ENCODE assay signal across 19 cellular contexts in the genomic region with DNA sequence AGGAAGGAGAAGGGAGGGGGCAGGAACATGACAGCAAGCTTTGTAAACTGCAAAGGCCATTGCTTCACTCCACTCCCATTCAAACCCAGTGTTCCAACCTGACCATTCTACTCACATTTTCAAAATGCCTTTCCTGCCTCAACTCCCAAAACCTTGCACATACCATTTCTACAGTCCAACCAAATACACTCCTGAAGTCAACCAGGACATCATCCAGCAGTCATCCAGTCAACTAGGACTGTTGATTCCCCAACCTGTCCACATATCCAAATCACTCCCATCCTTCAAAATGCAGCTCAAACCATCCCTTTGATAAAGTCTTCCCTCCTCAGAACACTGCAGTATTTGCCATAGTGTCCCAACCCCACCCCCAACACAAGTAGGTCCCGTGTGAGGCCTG. TPM values are rescaled to one million over a fixed set of nuclear protein-coding genes. Genes with fewer than 3 reads are reported as not detected.
DNase-seq lines count a peak whose midpoint lies in the region; ATAC-seq, FAIRE-seq and TF ChIP-seq lines count a peak whose summit lies in the region.
"Had no signal": no experiment of that assay in that cellular context is flagged by ENCODE, and none has a peak within 500 bp of the region (broad histone marks: within the 10 kb centered on the region; RNA-seq: fewer than 3 reads in every experiment).

No MANE protein-coding gene starts in this region.

- no peaks in the 10 kb centered on the region for H3K9me3 ChIP-seq in HepG2 (ENCODE audit: low read length)
- no peaks in the 10 kb centered on the region for H3K9me3 ChIP-seq in right lobe of liver
- no peaks in the 10 kb centered on the region for H3K9me3 ChIP-seq in uterus
- H3K9me3 ChIP-seq: BLaER1 treated with 17β-estradiol and CSF1 and Interleukin-3, amounts not matched to agents 10 nM and 100 nM; HAP-1 had no signal

- POLR2A ChIA-PET in HepG2 (lab: Yijun Ruan, JAX): no interaction called here

- no peak overlapping the region for H2AFZ ChIP-seq in HepG2 (ENCODE audit: low read length)
- H2AFZ ChIP-seq: GM23248 had no signal

- TF ChIP-seq EP300 in HepG2 (IDR thresholded peaks at IDR 0.05; ENCODE audit: low read depth in 2 of 2, low read length in 2 of 2) (no peak), HepG2 (CRISPR knock-in tag; IDR thresholded peaks at IDR 0.05; ENCODE audit: borderline replicate concordance) (no peak)

- H3K9me3 Mint-ChIP-seq in central memory CD8-positive, alpha-beta T cell: no peaks in the 10 kb centered on the region
- no peaks in the 10 kb centered on the region for H3K9me3 Mint-ChIP-seq in neural crest cell
- H3K9me3 Mint-ChIP-seq in stimulated activated naive CD8-positive, alpha-beta T cell treated with anti-CD3 and anti-CD28 coated beads, Interleukin-15, amount 100 ng/mL, for 72 hours: no peaks in the 10 kb centered on the region
- no peaks in the 10 kb centered on the region for H3K9me3 Mint-ChIP-seq in activated naive CD4-positive, alpha-beta T cell treated with anti-CD3 and anti-CD28 coated beads, Interleukin-2, amount 10 ng/mL, durations not matched to agents 7 days and 5 days
- H3K9me3 Mint-ChIP-seq: CD8-positive, alpha-beta memory T cell had no signal

- in situ Hi-C loops in HepG2 (cut with HindIII; ENCODE audit: extremely low pct_ligation_motif_present, low pct_unique_long_range_greater_than_20kb): no loop called here

- DNase-seq in HepG2 (ENCODE audit: low spot score) (no peak), right lobe of liver (no peak), neural crest cell (ENCODE audit: low read depth, low spot score) (no peak), uterus (no peak)
- DNase-seq in central memory CD8-positive, alpha-beta T cell (ENCODE audit: low spot score in 2 of 2): no peak
- DNase-seq in stimulated activated naive CD8-positive, alpha-beta T cell treated with anti-CD3 and anti-CD28 coated beads, Interleukin-15, amount 100 ng/mL, for 72 hours: no peak
- no peak for DNase-seq in activated naive CD4-positive, alpha-beta T cell treated with anti-CD3 and anti-CD28 coated beads, Interleukin-2, amount 10 ng/mL, durations not matched to agents 7 days and 5 days
- DNase-seq: 8988T; CD8-positive, alpha-beta memory T cell; COR-L47; GM23248; IMR-90 had no signal

- TF ChIP-seq RAD21 in HepG2 (CRISPR knock-in tag; IDR thresholded peaks at IDR 0.05): no peak

- ATAC-seq in HepG2 (no peak), right lobe of liver (no peak), GM19467 (IDR thresholded peaks at IDR 0.05; ENCODE audit: unreplicated experiment) (no peak)
- no peak for ATAC-seq in central memory CD8-positive, alpha-beta T cell (replicated peaks; ENCODE audit: extremely low read depth, poor library complexity, severe bottlenecking)
- no peak for ATAC-seq in stimulated activated naive CD8-positive, alpha-beta T cell treated with anti-CD3 and anti-CD28 coated beads, Interleukin-15, amount 100 ng/mL, for 72 hours
- ATAC-seq: K562 had no signal

- H3K36me3 Mint-ChIP-seq in central memory CD8-positive, alpha-beta T cell (ENCODE audit: insufficient read depth): no peaks in the 10 kb centered on the region
- peaks cover 6% of the 10 kb centered on the region for H3K36me3 Mint-ChIP-seq in neural crest cell (ENCODE audit: low read depth)
- peaks cover 12% of the 10 kb centered on the region for H3K36me3 Mint-ChIP-seq in activated naive CD4-positive, alpha-beta T cell treated with anti-CD3 and anti-CD28 coated beads, Interleukin-2, amount 10 ng/mL, durations not matched to agents 7 days and 5 days

- CTCF ChIA-PET in HepG2 (lab: Yijun Ruan, JAX; ENCODE audit: low intra/inter-chr PET ratio, low total read pairs): no interaction called here
- CTCF ChIA-PET in activated naive CD4-positive, alpha-beta T cell treated with anti-CD3 and anti-CD28 coated beads, Interleukin-2, amount 10 ng/mL, durations not matched to agents 7 days and 5 days (lab: Charles Lee): interaction anchor here (0.8 to 1.0 kb wide), 2 partner anchors 15 to 201 kb away, joined by 3 to 4 read pairs; partner anchors contain the start of gene HOXC10

- no peak overlapping the region for H3K4me3 ChIP-seq in HepG2 (replicated peaks in 1 of 3; ENCODE audit: insufficient read depth in 1 of 3, low read depth in 2 of 3, low read length in 3 of 3)
- H3K4me3 ChIP-seq in right lobe of liver: no peak overlapping the region
- H3K4me3 ChIP-seq in uterus: no peak overlapping the region
- H3K4me3 ChIP-seq: BLaER1 treated with 17β-estradiol and CSF1 and Interleukin-3, amounts not matched to agents 10 nM and 100 nM; GM23248; HAP-1; K562 had no signal

- BruUV-seq in HepG2 (replicated peaks; lab: Mats Ljungman, UMichigan): no TSS peak

- TF ChIP-seq CTCF in HepG2 (CRISPR knock-in tag; IDR thresholded peaks at IDR 0.05) (no peak), right lobe of liver (IDR thresholded peaks at IDR 0.05) (no peak), neural crest cell (conservative IDR thresholded peaks at IDR 0.05) (no peak), uterus (IDR thresholded peaks at IDR 0.05) (no peak)

- H3K36me3 ChIP-seq in HepG2 (replicated peaks in 1 of 2; ENCODE audit: control insufficient read depth in 1 of 2, insufficient read depth in 2 of 2, low read length in 2 of 2) (peaks cover 0 to 4% of the 10 kb centered on the region in 2 experiments; a peak in 3 of 5 replicates), right lobe of liver (peaks cover 0 to 3% (median 0%) of the 10 kb centered on the region in 4 donors), uterus (no peaks in the 10 kb centered on the region)

- no peak overlapping the region for H3K27ac ChIP-seq in HepG2 (ENCODE audit: extremely low read length, insufficient read depth, low read length)
- no peak overlapping the region for H3K27ac ChIP-seq in right lobe of liver
- H3K27ac ChIP-seq in uterus: no peak overlapping the region
- H3K27ac ChIP-seq: BLaER1 treated with 17β-estradiol and CSF1 and Interleukin-3, amounts not matched to agents 10 nM and 100 nM; GM23248; HL-60 had no signal

- H3K4me1 ChIP-seq in HepG2 (ENCODE audit: insufficient read depth, low read length): peaks cover 20% of the 10 kb centered on the region
- H3K4me1 ChIP-seq in right lobe of liver: peaks cover 0 to 6% (median 0%) of the 10 kb centered on the region in 4 donors
- no peaks in the 10 kb centered on the region for H3K4me1 ChIP-seq in uterus

- H3K4me3 Mint-ChIP-seq in central memory CD8-positive, alpha-beta T cell: no peak overlapping the region
- peak overlapping the region; percentile 39 for H3K4me3 Mint-ChIP-seq in neural crest cell
- H3K4me3 Mint-ChIP-seq in stimulated activated naive CD8-positive, alpha-beta T cell treated with anti-CD3 and anti-CD28 coated beads, Interleukin-15, amount 100 ng/mL, for 72 hours: no peak overlapping the region
- no peak overlapping the region for H3K4me3 Mint-ChIP-seq in activated naive CD4-positive, alpha-beta T cell treated with anti-CD3 and anti-CD28 coated beads, Interleukin-2, amount 10 ng/mL, durations not matched to agents 7 days and 5 days

- H3K4me2 ChIP-seq in HepG2 (ENCODE audit: low read depth, low read length): no peak overlapping the region
- H3K4me2 ChIP-seq: BLaER1 treated with 17β-estradiol and CSF1 and Interleukin-3, amounts not matched to agents 10 nM and 100 nM had no signal

- H3K4me1 Mint-ChIP-seq in central memory CD8-positive, alpha-beta T cell: peaks cover 34% of the 10 kb centered on the region
- peaks cover 15% of the 10 kb centered on the region for H3K4me1 Mint-ChIP-seq in neural crest cell
- peaks cover 20% of the 10 kb centered on the region for H3K4me1 Mint-ChIP-seq in stimulated activated naive CD8-positive, alpha-beta T cell treated with anti-CD3 and anti-CD28 coated beads, Interleukin-15, amount 100 ng/mL, for 72 hours
- H3K4me1 Mint-ChIP-seq in activated naive CD4-positive, alpha-beta T cell treated with anti-CD3 and anti-CD28 coated beads, Interleukin-2, amount 10 ng/mL, durations not matched to agents 7 days and 5 days: peaks cover 22% of the 10 kb centered on the region

- no peaks in the 10 kb centered on the region for H4K20me1 ChIP-seq in HepG2 (ENCODE audit: insufficient read depth, low read length)

- TF ChIP-seq POLR2A in HepG2 (IDR thresholded peaks at IDR 0.05; ENCODE audit: insufficient read depth in 1 of 2, low read depth in 2 of 2, low read length in 2 of 2) (no peak), right lobe of liver (IDR thresholded peaks at IDR 0.05) (no peak), uterus (IDR thresholded peaks at IDR 0.05) (no peak)

- H3K27me3 Mint-ChIP-seq in central memory CD8-positive, alpha-beta T cell: no peaks in the 10 kb centered on the region
- H3K27me3 Mint-ChIP-seq in neural crest cell (ENCODE audit: low read depth): peaks cover 21% of the 10 kb centered on the region
- H3K27me3 Mint-ChIP-seq in stimulated activated naive CD8-positive, alpha-beta T cell treated with anti-CD3 and anti-CD28 coated beads, Interleukin-15, amount 100 ng/mL, for 72 hours: peaks cover 15% of the 10 kb centered on the region
- peaks cover 9% of the 10 kb centered on the region for H3K27me3 Mint-ChIP-seq in activated naive CD4-positive, alpha-beta T cell treated with anti-CD3 and anti-CD28 coated beads, Interleukin-2, amount 10 ng/mL, durations not matched to agents 7 days and 5 days

- intact Hi-C loops in HepG2 (cut with micrococcal nuclease; ENCODE audit: unreplicated experiment): no loop called here
- intact Hi-C loops in right lobe of liver (cut with DNase I): no loop called here
- intact Hi-C loops in uterus (cut with DNase I; ENCODE audit: low total_unique reads): no loop called here

- H3K27ac Mint-ChIP-seq in central memory CD8-positive, alpha-beta T cell (ENCODE audit: low read depth): peak overlapping the region; percentile 70
- no peak overlapping the region for H3K27ac Mint-ChIP-seq in neural crest cell (ENCODE audit: unreplicated experiment)
- no peak overlapping the region for H3K27ac Mint-ChIP-seq in stimulated activated naive CD8-positive, alpha-beta T cell treated with anti-CD3 and anti-CD28 coated beads, Interleukin-15, amount 100 ng/mL, for 72 hours
- no peak overlapping the region for H3K27ac Mint-ChIP-seq in activated naive CD4-positive, alpha-beta T cell treated with anti-CD3 and anti-CD28 coated beads, Interleukin-2, amount 10 ng/mL, durations not matched to agents 7 days and 5 days

- WGBS in HepG2 (ENCODE audit: low lambda C conversion rate): 96% methylated on average over 1 of the region's 1 CpG
- 92% methylated on average over 1 of the region's 1 CpG for WGBS in right lobe of liver (ENCODE audit: insufficient coverage, low coverage, low lambda C conversion rate, missing lambda C conversion rate)

- FAIRE-seq in HepG2 (lab: Jason Lieb, UNC): no peak
- FAIRE-seq: D721Med, G401.6, K562 had no signal

- H3K79me2 ChIP-seq in HepG2 (ENCODE audit: insufficient read depth, low read length): no peaks in the 10 kb centered on the region

- H3K27me3 ChIP-seq in HepG2 (ENCODE audit: control insufficient read depth in 1 of 2, insufficient read depth in 2 of 2, low read length in 2 of 2) (no peaks in the 10 kb centered on the region; a peak in 1 of 5 replicates), right lobe of liver (no peaks in the 10 kb centered on the region), uterus (no peaks in the 10 kb centered on the region)
- H3K27me3 ChIP-seq: BLaER1 treated with 17β-estradiol and CSF1 and Interleukin-3, amounts not matched to agents 10 nM and 100 nM had no signal

- no peak overlapping the region for H3K9ac ChIP-seq in HepG2 (ENCODE audit: insufficient read depth, low read depth, low read length)
- H3K9ac ChIP-seq: BLaER1 treated with 17β-estradiol and CSF1 and Interleukin-3, amounts not matched to agents 10 nM and 100 nM; GM23248 had no signal

RNA-seq across cellular contexts. Expression of gene SMUG1, which starts 2.9 kb away (rescaled TPM):
- total RNA-seq in HepG2 (2016; rRNA removed; fragmentation: Illumina TruSeq; extraction: Trizol) (35.6 and 36.9 TPM in 2 replicates), right lobe of liver (10 to 100 TPM; 14.1 to 25.5 (median 22.4) TPM), neural crest cell (36.9 and 38.6 TPM in 2 replicates), uterus (10 to 100 TPM in 3 of 4 donors, 1 to 10 TPM in 1; 8.2 to 39.7 (median 19.2) TPM)
- total RNA-seq in HepG2 (2016; cell fraction: cytosol; rRNA removed; fragmentation: Illumina TruSeq; extraction: Trizol; ENCODE audit: low read depth): 47.1 and 69.5 TPM in 2 replicates
- 33.2 and 38.5 TPM in 2 replicates for total RNA-seq in HepG2 (2016; cell fraction: insoluble cytoplasmic fraction; rRNA removed; fragmentation: Illumina TruSeq; extraction: Trizol)
- 50.2 and 62.2 TPM in 2 replicates for total RNA-seq in HepG2 (2016; cell fraction: membrane; rRNA removed; fragmentation: Illumina TruSeq; extraction: Trizol)
- total RNA-seq in HepG2 (2016; cell fraction: nucleus; rRNA removed; fragmentation: Illumina TruSeq; extraction: Trizol): 19.8 and 23.2 TPM in 2 replicates
- polyA plus RNA-seq in HepG2 (2011; rRNA removed): 31.9 and 36.1 TPM in 2 replicates
- 28.5 and 39.2 TPM in 2 replicates for polyA plus RNA-seq in HepG2 (2011; cell fraction: cytosol; rRNA removed)
- 27.2 and 35.2 TPM in 2 replicates for polyA plus RNA-seq in HepG2 (2011; cell fraction: nucleus; rRNA removed)
- polyA plus RNA-seq in HepG2 (2012): 19.2 and 20.4 TPM in 2 replicates
- polyA plus RNA-seq in HepG2 (2016; cell fraction: cytosol; fragmentation: Illumina TruSeq; extraction: Trizol; ENCODE audit: low read depth): 48.5 and 64.8 TPM in 2 replicates
- 32.5 and 38.2 TPM in 2 replicates for polyA plus RNA-seq in HepG2 (2016; cell fraction: insoluble cytoplasmic fraction; fragmentation: Illumina TruSeq; extraction: Trizol; ENCODE audit: low read depth)
- polyA plus RNA-seq in HepG2 (2016; cell fraction: membrane; fragmentation: Illumina TruSeq; extraction: Trizol; ENCODE audit: low read depth): 43.2 and 48.1 TPM in 2 replicates
- polyA plus RNA-seq in HepG2 (2016; cell fraction: nucleus; fragmentation: Illumina TruSeq; extraction: Trizol; ENCODE audit: insufficient read depth, low read depth): 35.0 and 38.8 TPM in 2 replicates
- 30.8 and 73.6 TPM in 2 replicates for polyA minus RNA-seq in HepG2 (2011; rRNA and poly(A)+ RNA removed; ENCODE audit: low replicate concordance)
- polyA minus RNA-seq in HepG2 (2011; cell fraction: cytosol; rRNA and poly(A)+ RNA removed): 7.7 TPM in 2 replicates
- polyA minus RNA-seq in HepG2 (2011; cell fraction: nucleus; rRNA and poly(A)+ RNA removed): 22.7 and 32.0 TPM in 2 replicates
